ENCODE assay signal across 8 cellular contexts in genomic region chr6:73722318-73723060, GRCh38. TPM values are rescaled to one million over a fixed set of nuclear protein-coding genes. Genes with fewer than 3 reads are reported as not detected.
DNase-seq lines count a peak whose midpoint lies in the region; ATAC-seq and TF ChIP-seq lines count a peak whose summit lies in the region.

No MANE protein-coding gene starts in this region.

- H3K27me3 ChIP-seq in prostate gland (replicated peaks; ENCODE audit: insufficient read depth) = no peaks in the 10 kb centered on the region

- H3K9me3 ChIP-seq in prostate gland = no peaks in the 10 kb centered on the region

- H3K4me1 Mint-ChIP-seq in T-helper 2 cell treated with Interferon-gamma antibody and Interleukin-4, amounts not matched to agents 5 μg/mL and 100 μg/mL, for 36 hours (ENCODE audit: low read depth) = peaks cover 41% of the 10 kb centered on the region
- H3K4me1 Mint-ChIP-seq in immature natural killer cell = peaks cover 13 to 14% of the 10 kb centered on the region in 2 donors

- ATAC-seq in HG03039 (IDR thresholded peaks at IDR 0.05; ENCODE audit: unreplicated experiment) = peak; percentile 71

- no peak overlapping the region for H3K27ac ChIP-seq in prostate gland

- no peaks in the 10 kb centered on the region for H3K27me3 Mint-ChIP-seq in T-helper 2 cell treated with Interferon-gamma antibody and Interleukin-4, amounts not matched to agents 5 μg/mL and 100 μg/mL, for 36 hours (ENCODE audit: low read depth)
- H3K27me3 Mint-ChIP-seq in immature natural killer cell (ENCODE audit: low read depth in 3 of 3) = peaks cover 0 to 2% (median 1%) of the 10 kb centered on the region in 3 donors

- H3K4me3 Mint-ChIP-seq in T-helper 2 cell treated with Interferon-gamma antibody and Interleukin-4, amounts not matched to agents 5 μg/mL and 100 μg/mL, for 36 hours = peak overlapping the region; percentile 52
- H3K4me3 Mint-ChIP-seq in immature natural killer cell = no peak overlapping the region

- 76% methylated on average over 9 of the region's 9 CpGs for WGBS in prostate gland

- no peak overlapping the region for H3K4me3 ChIP-seq in prostate gland

- DNase-seq in activated T-cell treated with anti-CD3 and anti-CD28 coated beads for 24 hours (ENCODE audit: low read depth) = peak; percentile 12
- no peak for DNase-seq in activated T-cell treated with anti-CD3 and anti-CD28 coated beads for 4 hours
- peak; percentile 60 for DNase-seq in T-helper 2 cell treated with Interferon-gamma antibody and Interleukin-4, amounts not matched to agents 5 μg/mL and 100 μg/mL, for 36 hours (ENCODE audit: low spot score)
- no peak for DNase-seq in immature natural killer cell
- DNase-seq in NCI-H146 treated with DMSO at 0.1 percent for 48 hours (lab: John Stamatoyannopoulos, UW; ENCODE audit: unreplicated experiment) = no peak
- DNase-seq in prostate gland (ENCODE audit: low spot score) = no peak
- DNase-seq in middle frontal gyrus (ENCODE audit: extremely low spot score, low spot score) = no peak

- H3K4me1 ChIP-seq in prostate gland (replicated peaks) = no peaks in the 10 kb centered on the region

- H3K36me3 ChIP-seq in prostate gland = no peaks in the 10 kb centered on the region

- TF ChIP-seq POLR2A in prostate gland (IDR thresholded peaks at IDR 0.05) = no peak

- TF ChIP-seq CTCF in prostate gland (IDR thresholded peaks at IDR 0.05) = no peak

- peaks cover 29% of the 10 kb centered on the region for H3K36me3 Mint-ChIP-seq in T-helper 2 cell treated with Interferon-gamma antibody and Interleukin-4, amounts not matched to agents 5 μg/mL and 100 μg/mL, for 36 hours (ENCODE audit: low read depth)
- no peaks in the 10 kb centered on the region for H3K36me3 Mint-ChIP-seq in immature natural killer cell

- intact Hi-C loops in prostate gland (cut with DNase I) = no loop called here

- peak overlapping the region; percentile 83 for H3K27ac Mint-ChIP-seq in T-helper 2 cell treated with Interferon-gamma antibody and Interleukin-4, amounts not matched to agents 5 μg/mL and 100 μg/mL, for 36 hours
- H3K27ac Mint-ChIP-seq in immature natural killer cell = peak overlapping the region in 5 of 6 donors; percentile 11 to 79 (median 25)

- no peaks in the 10 kb centered on the region for H3K9me3 Mint-ChIP-seq in T-helper 2 cell treated with Interferon-gamma antibody and Interleukin-4, amounts not matched to agents 5 μg/mL and 100 μg/mL, for 36 hours
- H3K9me3 Mint-ChIP-seq in immature natural killer cell = no peaks in the 10 kb centered on the region

RNA-seq across cellular contexts. Expression of gene CD109, which starts 26.5 kb away (rescaled TPM):
- under 1 TPM in 2 of 3 donors, not detected in 1; 0.04 to 0.09 TPM for polyA plus RNA-seq in immature natural killer cell
- total RNA-seq in prostate gland = 1 to 10 TPM; 6.0 to 8.1 TPM

Comparison
In these comparisons a context has a peak if more than half of its experiments do, and no peak if none do; other contexts are left out.
1. DNase-seq: peak in activated T-cell treated with anti-CD3 and anti-CD28 coated beads for 24 hours (single experiment) and T-helper 2 cell treated with Interferon-gamma antibody and Interleukin-4, amounts not matched to agents 5 μg/mL and 100 μg/mL, for 36 hours (single experiment); none in activated T-cell treated with anti-CD3 and anti-CD28 coated beads for 4 hours (single experiment), immature natural killer cell (0 of 3), NCI-H146 treated with DMSO at 0.1 percent for 48 hours (single experiment), prostate gland (single experiment) and middle frontal gyrus (single experiment).